In the genomic region with DNA sequence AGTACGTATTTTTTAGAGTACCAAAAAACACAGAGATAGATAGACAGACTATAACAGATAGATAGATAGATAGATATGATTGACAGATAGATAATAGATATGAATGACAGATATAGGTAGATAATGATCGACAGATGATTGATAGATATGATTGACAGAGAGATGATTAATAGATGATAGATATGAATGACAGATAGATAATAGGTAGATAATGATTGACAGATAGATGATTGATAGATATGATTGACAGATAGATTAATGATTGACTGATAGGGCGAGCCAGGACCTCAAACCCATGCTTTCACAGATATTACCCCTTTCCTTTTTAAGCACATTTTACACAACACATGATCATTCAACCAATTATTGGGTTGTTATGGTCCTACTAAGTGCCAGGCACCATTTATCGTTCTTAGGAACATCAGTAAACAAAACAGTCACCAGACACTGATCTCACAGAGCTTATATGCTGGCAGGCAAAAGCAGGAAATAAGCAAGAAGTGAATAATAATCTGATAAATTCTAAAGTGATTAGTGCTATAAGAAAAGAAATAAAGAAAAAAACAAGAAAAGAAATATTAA, we compare ENCODE assay signal across 23 cellular contexts. TPM values are rescaled to one million over a fixed set of nuclear protein-coding genes. Genes with fewer than 3 reads are reported as not detected.
DNase-seq lines count a peak whose midpoint lies in the region; ATAC-seq, FAIRE-seq and TF ChIP-seq lines count a peak whose summit lies in the region.
"Had no signal": no experiment of that assay in that cellular context is flagged by ENCODE, and none has a peak within 500 bp of the region (broad histone marks: within the 10 kb centered on the region; RNA-seq: fewer than 3 reads in every experiment).

No MANE protein-coding gene starts in this region.

- no peak for ATAC-seq in activated naive CD8-positive, alpha-beta T cell treated with anti-CD3 and anti-CD28 coated beads, Interleukin-2, amount 50 U/mL, for 24 hours

- peak overlapping the region; percentile 36 for H3K9ac ChIP-seq in Loucy (ENCODE audit: low read depth, low read length, poor library complexity, severe bottlenecking)
- H3K9ac ChIP-seq in endothelial cell of umbilical vein (replicated peaks; ENCODE audit: extremely low read depth, insufficient read depth, low read length): no peak overlapping the region

- H3K9me2 ChIP-seq in Loucy (replicated peaks; ENCODE audit: low read depth, low read length): no peaks in the 10 kb centered on the region

- H3K27ac ChIP-seq in HEK293 (ENCODE audit: extremely low read depth, low read depth, low read length) (no peak overlapping the region), endothelial cell of umbilical vein (ENCODE audit: insufficient read depth, low read depth, low read length) (no peak overlapping the region)
- H3K27ac ChIP-seq: HL-60 had no signal

- no peaks in the 10 kb centered on the region for H3K4me1 ChIP-seq in HEK293 (ENCODE audit: control insufficient read depth, insufficient read depth, low read length)
- H3K4me1 ChIP-seq in Loucy (ENCODE audit: insufficient read depth, low read length, poor library complexity, severe bottlenecking): peaks cover 47% of the 10 kb centered on the region
- H3K4me1 ChIP-seq in endothelial cell of umbilical vein (ENCODE audit: control insufficient read depth, extremely low read depth, insufficient read depth, low read length): peaks cover 5% of the 10 kb centered on the region
- H3K4me1 ChIP-seq: BE2C, HAP-1 had no signal

- CTCF ChIA-PET in HEK293 (lab: Yijun Ruan, JAX): interaction anchor here (0.7 to 1.6 kb wide), 4 partner anchors 13 to 165 kb away, joined by 3 to 10 read pairs (median 8); no protein-coding TSS in a partner anchor
- CTCF ChIA-PET in endothelial cell of umbilical vein (lab: Charles Lee): interaction anchor here (1.0 to 1.4 kb wide), 2 partner anchors 12 to 64 kb away, joined by 3 to 9 read pairs; partner anchors contain the start of gene MAFB

- H3K4me2 ChIP-seq in Loucy (ENCODE audit: low read depth, low read length, poor library complexity, severe bottlenecking) (peak overlapping the region; percentile 63), endothelial cell of umbilical vein (ENCODE audit: insufficient read depth, low read length) (no peak overlapping the region)

- DNase-seq in endothelial cell of umbilical vein (ENCODE audit: low read depth, low spot score) (peak; percentile 10), NCI-H1930 (lab: John Stamatoyannopoulos, UW) (no peak)
- no peak for DNase-seq in activated CD4-positive, alpha-beta T cell treated with anti-CD3 and anti-CD28 coated beads for 4 hours
- DNase-seq in activated naive CD8-positive, alpha-beta T cell treated with anti-CD3 and anti-CD28 coated beads, Interleukin-2, amount 50 U/mL, for 24 hours: no peak
- DNase-seq: ACHN; BE2C; C1 segment of cervical spinal cord; CD4-positive, CD25-positive, alpha-beta regulatory T cell; CD8-positive, alpha-beta memory T cell; COR-L47; DMS 273 treated with DMSO at 0.1 percent for 48 hours; DMS53; DND-41; EL; HFFc6; IMR-90; KBM-7 had no signal

- TF ChIP-seq POLR2A in endothelial cell of umbilical vein (IDR thresholded peaks at IDR 0.05; ENCODE audit: low read depth, low read length): no peak

- H3K27ac Mint-ChIP-seq in activated naive CD8-positive, alpha-beta T cell treated with anti-CD3 and anti-CD28 coated beads, Interleukin-2, amount 50 U/mL, for 24 hours: no peak overlapping the region
- H3K27ac Mint-ChIP-seq: CD4-positive, CD25-positive, alpha-beta regulatory T cell; CD8-positive, alpha-beta memory T cell; HFFc6 had no signal

- H3K27me3 ChIP-seq in Loucy (ENCODE audit: insufficient read depth, low read length, poor library complexity, severe bottlenecking) (no peaks in the 10 kb centered on the region), endothelial cell of umbilical vein (ENCODE audit: control insufficient read depth in 2 of 2, insufficient read depth in 2 of 2, low read length in 2 of 2) (peaks cover 8 to 11% of the 10 kb centered on the region in 2 experiments)

- peaks cover 27% of the 10 kb centered on the region for H3K27me3 Mint-ChIP-seq in activated naive CD8-positive, alpha-beta T cell treated with anti-CD3 and anti-CD28 coated beads, Interleukin-2, amount 50 U/mL, for 24 hours

- H3K4me1 Mint-ChIP-seq in activated naive CD8-positive, alpha-beta T cell treated with anti-CD3 and anti-CD28 coated beads, Interleukin-2, amount 50 U/mL, for 24 hours: no peaks in the 10 kb centered on the region
- H3K4me1 Mint-ChIP-seq: CD8-positive, alpha-beta memory T cell had no signal

- dilution Hi-C loops in endothelial cell of umbilical vein (cut with MboI; ENCODE audit: extremely low pct_ligation_motif_present, low sequenced_read_pairs): no loop called here

- H3K36me3 Mint-ChIP-seq in activated naive CD8-positive, alpha-beta T cell treated with anti-CD3 and anti-CD28 coated beads, Interleukin-2, amount 50 U/mL, for 24 hours (ENCODE audit: low read depth): no peaks in the 10 kb centered on the region
- H3K36me3 Mint-ChIP-seq: CD8-positive, alpha-beta memory T cell had no signal

- H3K4me3 ChIP-seq in HEK293 (ENCODE audit: low read depth, low read length) (no peak overlapping the region), Loucy (ENCODE audit: low read length, poor library complexity, severe bottlenecking) (peak overlapping the region; percentile 33), endothelial cell of umbilical vein (replicated peaks in 1 of 3; ENCODE audit: insufficient read depth in 1 of 3, low read depth in 1 of 3, low read length in 3 of 3) (no peak overlapping the region)
- H3K4me3 ChIP-seq: HAP-1 had no signal

- H3K4me3 Mint-ChIP-seq in activated naive CD8-positive, alpha-beta T cell treated with anti-CD3 and anti-CD28 coated beads, Interleukin-2, amount 50 U/mL, for 24 hours: no peak overlapping the region
- H3K4me3 Mint-ChIP-seq: CD4-positive, CD25-positive, alpha-beta regulatory T cell; CD8-positive, alpha-beta memory T cell; HFFc6 had no signal

- H3K9me1 ChIP-seq in endothelial cell of umbilical vein (replicated peaks; ENCODE audit: control insufficient read depth, extremely low read depth, insufficient read depth, low read length): no peaks in the 10 kb centered on the region

- H3K36me3 ChIP-seq in HEK293 (ENCODE audit: control insufficient read depth in 2 of 2, insufficient read depth in 1 of 2, low read length in 2 of 2): no peaks in the 10 kb centered on the region
- no peaks in the 10 kb centered on the region for H3K36me3 ChIP-seq in Loucy (ENCODE audit: insufficient read depth, low read length)
- H3K36me3 ChIP-seq in endothelial cell of umbilical vein (ENCODE audit: control insufficient read depth in 2 of 2, extremely low read depth in 1 of 2, insufficient read depth in 2 of 2, low read length in 2 of 2): no peaks in the 10 kb centered on the region
- H3K36me3 ChIP-seq: BE2C, HAP-1 had no signal

- no peak for FAIRE-seq in endothelial cell of umbilical vein (lab: Jason Lieb, UNC)
- FAIRE-seq: A204.1, GM12891 had no signal

- H3K9me3 ChIP-seq in HEK293 (ENCODE audit: control insufficient read depth, insufficient read depth, low read depth, low read length) (no peaks in the 10 kb centered on the region), Loucy (ENCODE audit: insufficient read depth, low read depth, low read length) (no peaks in the 10 kb centered on the region), endothelial cell of umbilical vein (replicated peaks; ENCODE audit: control insufficient read depth, insufficient read depth, low read length) (no peaks in the 10 kb centered on the region)
- H3K9me3 ChIP-seq: BE2C, HAP-1 had no signal

- H2AFZ ChIP-seq in Loucy (ENCODE audit: low read length) (no peak overlapping the region), endothelial cell of umbilical vein (ENCODE audit: low read depth, low read length) (no peak overlapping the region)

- peaks cover 11% of the 10 kb centered on the region; the same call in 1 of the 2 replicates for H3F3A ChIP-seq in Loucy (ENCODE audit: low read depth)

- POLR2A ChIA-PET in HEK293 (lab: Yijun Ruan, JAX): interaction anchor here (6.4 kb wide), 1 partner anchor 11 kb away, joined by 45 read pairs; the partner anchor contains the start of gene MAFB
- POLR2A ChIA-PET in endothelial cell of umbilical vein (lab: Charles Lee): interaction anchor here (2.9 kb wide), 1 partner anchor 11 kb away, joined by 12 read pairs; the partner anchor contains the start of gene MAFB

- TF ChIP-seq CTCF in HEK293 (tag by site-specific recombination; IDR thresholded peaks at IDR 0.05) (no peak), Loucy (conservative IDR thresholded peaks at IDR 0.05; ENCODE audit: low read length) (no peak), endothelial cell of umbilical vein (IDR thresholded peaks at IDR 0.05; ENCODE audit: extremely low read depth in 1 of 2, insufficient read depth in 1 of 2, low read depth in 1 of 2, low read length in 2 of 2) (no peak)

- no TSS peak for BruUV-seq in endothelial cell of umbilical vein (replicated peaks; lab: Mats Ljungman, UMichigan)

- no peaks in the 10 kb centered on the region for H3K9me3 Mint-ChIP-seq in activated naive CD8-positive, alpha-beta T cell treated with anti-CD3 and anti-CD28 coated beads, Interleukin-2, amount 50 U/mL, for 24 hours
- H3K9me3 Mint-ChIP-seq: CD8-positive, alpha-beta memory T cell; HFFc6 had no signal

- H3K79me2 ChIP-seq in Loucy (ENCODE audit: insufficient read depth, low read length) (no peaks in the 10 kb centered on the region), endothelial cell of umbilical vein (ENCODE audit: control insufficient read depth, insufficient read depth, low read length) (no peaks in the 10 kb centered on the region)

- intact Hi-C loops in endothelial cell of umbilical vein (cut with micrococcal nuclease): no loop called here

- H4K20me1 ChIP-seq in Loucy (ENCODE audit: insufficient read depth, low read length, poor library complexity, severe bottlenecking) (no peaks in the 10 kb centered on the region), endothelial cell of umbilical vein (replicated peaks; ENCODE audit: control insufficient read depth, extremely low read depth, insufficient read depth, low read length) (no peaks in the 10 kb centered on the region)

TF ChIP-seq in endothelial cell of umbilical vein, 7 proteins besides CTCF, POLR2A, EP300 and RAD21 (continues in another document):
- TF ChIP-seq GATA2 (IDR thresholded peaks at IDR 0.05; ENCODE audit: insufficient read depth, insufficient read length, low read depth, low read length) (no peak), POLR2AphosphoS5 (IDR thresholded peaks at IDR 0.05; ENCODE audit: insufficient read depth, low read depth, low read length) (no peak), EZH2 (IDR thresholded peaks at IDR 0.05; ENCODE audit: borderline replicate concordance, low read depth, low read length, severe bottlenecking) (no peak), MYC (IDR thresholded peaks at IDR 0.05; ENCODE audit: low read depth, low read length) (no peak)

RNA-seq across cellular contexts. Expression of gene MAFB, which starts 11.6 kb away (rescaled TPM):
- 1.3 and 1.8 TPM in 2 replicates for total RNA-seq in endothelial cell of umbilical vein
- 3.4 and 4.0 TPM in 2 replicates for polyA plus RNA-seq in endothelial cell of umbilical vein
- polyA plus RNA-seq in endothelial cell of umbilical vein (2011; cell fraction: cytosol; rRNA removed): 2.0 and 3.2 TPM in 2 replicates
- polyA plus RNA-seq in endothelial cell of umbilical vein (2011; cell fraction: nucleus; rRNA removed): 2.9 and 3.5 TPM in 2 replicates
- polyA plus RNA-seq in endothelial cell of umbilical vein (2012): 3.0 and 8.9 TPM in 2 replicates
- polyA minus RNA-seq in endothelial cell of umbilical vein: 1.4 and 2.5 TPM in 2 replicates
- polyA minus RNA-seq in endothelial cell of umbilical vein (2011; cell fraction: cytosol; rRNA and poly(A)+ RNA removed): 3.1 TPM
- 1.8 and 3.7 TPM in 2 replicates for polyA minus RNA-seq in endothelial cell of umbilical vein (2011; cell fraction: nucleus; rRNA and poly(A)+ RNA removed)
- total RNA-seq: CD4-positive, CD25-positive, alpha-beta regulatory T cell; IMR-90 had no signal
- polyA plus RNA-seq: CD8-positive, alpha-beta memory T cell had no signal
